Comparison of ENCODE assay signal across 23 cellular contexts in genomic region chr16:56363181-56363716, GRCh38.
DNase-seq lines count a peak whose midpoint lies in the region; ATAC-seq and TF ChIP-seq lines count a peak whose summit lies in the region.
"Had no signal": no experiment of that assay in that cellular context is flagged by ENCODE, and none has a peak within 500 bp of the region (broad histone marks: within the 10 kb centered on the region; RNA-seq: fewer than 3 reads in every experiment).

No MANE protein-coding gene starts in this region.

- peaks cover 7% of the 10 kb centered on the region for H3K4me1 Mint-ChIP-seq in T-helper 17 cell
- peaks cover 4% of the 10 kb centered on the region for H3K4me1 Mint-ChIP-seq in type B pancreatic cell (ENCODE audit: unreplicated experiment)
- no peaks in the 10 kb centered on the region for H3K4me1 Mint-ChIP-seq in progenitor cell of endocrine pancreas (ENCODE audit: low read depth)

- peak; percentile 60 for DNase-seq in Right ventricle myocardium inferior (ENCODE audit: missing footprints)
- no peak for DNase-seq in heart right ventricle
- no peak for DNase-seq in T-helper 17 cell
- peak; percentile 19 for DNase-seq in left lobe of liver (ENCODE audit: low spot score)
- peak; percentile 50 for DNase-seq in type B pancreatic cell (ENCODE audit: extremely low spot score, unreplicated experiment)
- DNase-seq in progenitor cell of endocrine pancreas (ENCODE audit: low spot score, unreplicated experiment) = no peak
- DNase-seq: CD4-positive, CD25-positive, alpha-beta regulatory T cell; DMS153; DND-41; GM23248; H9; KG1; MG63; NCI-H1105 treated with DMSO at 0.1 percent for 48 hours; NCI-H146; NCI-H1930; NCI-H2107; NCI-H446; NCI-H524 treated with DMSO at 0.1 percent for 48 hours; NCI-H774 had no signal

- no peak for TF ChIP-seq CTCF in heart right ventricle (IDR thresholded peaks at IDR 0.05)
- no peak for TF ChIP-seq CTCF in type B pancreatic cell (conservative IDR thresholded peaks at IDR 0.05)
- TF ChIP-seq CTCF in progenitor cell of endocrine pancreas (IDR thresholded peaks at IDR 0.05; ENCODE audit: unreplicated experiment) = no peak

- peaks cover 0 to 81% (median 48%) of the 10 kb centered on the region in 9 donors for H3K36me3 ChIP-seq in heart right ventricle

- no peak overlapping the region for H3K27ac ChIP-seq in heart right ventricle
- H3K27ac ChIP-seq: BLaER1, GM23248, SJSA1 had no signal

- H3K27me3 ChIP-seq in heart right ventricle = no peaks in the 10 kb centered on the region
- H3K27me3 ChIP-seq: BLaER1, MG63, SJSA1 had no signal

- ATAC-seq in Right ventricle myocardium inferior (no peak), heart right ventricle (no peak), T-helper 17 cell (no peak), left lobe of liver (no peak), HG03469 (IDR thresholded peaks at IDR 0.05; ENCODE audit: unreplicated experiment) (no peak)

- intact Hi-C loops in Right ventricle myocardium inferior (cut with DNase I) = no loop called here
- intact Hi-C loops in heart right ventricle (cut with DNase I) = no loop called here

- no peaks in the 10 kb centered on the region for H3K9me3 ChIP-seq in heart right ventricle
- no peaks in the 10 kb centered on the region for H3K9me3 ChIP-seq in T-helper 17 cell (ENCODE audit: control insufficient read depth, low read length, poor library complexity, severe bottlenecking)
- H3K9me3 ChIP-seq: BLaER1, MG63, SJSA1 had no signal

- WGBS in heart right ventricle, 2 donors = 91 to 96% methylated on average over 6 of the region's 6 CpGs

- H3K36me3 Mint-ChIP-seq in T-helper 17 cell (ENCODE audit: low read depth) (peaks cover 9% of the 10 kb centered on the region), type B pancreatic cell (peaks cover 10% of the 10 kb centered on the region), progenitor cell of endocrine pancreas (ENCODE audit: insufficient read depth) (peaks cover 8% of the 10 kb centered on the region)

- H3K4me3 Mint-ChIP-seq in T-helper 17 cell (no peak overlapping the region), type B pancreatic cell (no peak overlapping the region), progenitor cell of endocrine pancreas (ENCODE audit: low read depth) (no peak overlapping the region)
- H3K4me3 Mint-ChIP-seq: CD4-positive, CD25-positive, alpha-beta regulatory T cell; H9 had no signal

- peak overlapping the region; percentile 66 for H3K27ac Mint-ChIP-seq in T-helper 17 cell
- no peak overlapping the region for H3K27ac Mint-ChIP-seq in type B pancreatic cell
- no peak overlapping the region for H3K27ac Mint-ChIP-seq in progenitor cell of endocrine pancreas
- H3K27ac Mint-ChIP-seq: H9 had no signal

- peaks cover 0 to 2% (median 0%) of the 10 kb centered on the region in 9 donors for H3K4me1 ChIP-seq in heart right ventricle
- H3K4me1 ChIP-seq: SJSA1 had no signal

- H3K9me3 Mint-ChIP-seq in type B pancreatic cell (no peaks in the 10 kb centered on the region), progenitor cell of endocrine pancreas (ENCODE audit: low read depth) (no peaks in the 10 kb centered on the region)
- H3K9me3 Mint-ChIP-seq: CD4-positive, CD25-positive, alpha-beta regulatory T cell; H9 had no signal

- no peaks in the 10 kb centered on the region for H3K27me3 Mint-ChIP-seq in T-helper 17 cell
- no peaks in the 10 kb centered on the region for H3K27me3 Mint-ChIP-seq in type B pancreatic cell
- H3K27me3 Mint-ChIP-seq in progenitor cell of endocrine pancreas = no peaks in the 10 kb centered on the region
- H3K27me3 Mint-ChIP-seq: CD4-positive, CD25-positive, alpha-beta regulatory T cell had no signal

- H3K4me3 ChIP-seq in heart right ventricle = no peak overlapping the region
- H3K4me3 ChIP-seq: BLaER1, GM23248, MG63, SJSA1 had no signal

Comparison
In these comparisons a context has a peak if more than half of its experiments do, and no peak if none do; other contexts are left out.
1. DNase-seq: peak in Right ventricle myocardium inferior (single experiment), left lobe of liver (single experiment) and type B pancreatic cell (single experiment); none in heart right ventricle (0 of 2), T-helper 17 cell (0 of 3) and progenitor cell of endocrine pancreas (single experiment).